Comparison of ENCODE assay signal across 8 cellular contexts in genomic region chr3:119240582-119241434, GRCh38. TPM values are rescaled to one million over a fixed set of nuclear protein-coding genes. Genes with fewer than 3 reads are reported as not detected.
DNase-seq lines count a peak whose midpoint lies in the region; ATAC-seq and TF ChIP-seq lines count a peak whose summit lies in the region.

TSS of gene B4GALT4 (minus strand) at chr3:119240878. CDS start at chr3:119230099, 10,779 bp downstream.

- H3K27ac Mint-ChIP-seq in activated naive CD8-positive, alpha-beta T cell treated with anti-CD3 and anti-CD28 coated beads for 36 hours: peak within 1 kb of the TSS; percentile 89

- peak; percentile 53 for DNase-seq in GM12864 (ENCODE audit: low read depth)
- DNase-seq in NCI-H1092 (lab: John Stamatoyannopoulos, UW): peak; percentile 83
- peak; percentile 72 for DNase-seq in SKM-1 treated with dmso at 0.1 percent for 144 hours (lab: John Stamatoyannopoulos, UW; ENCODE audit: unreplicated experiment)
- DNase-seq in activated naive CD8-positive, alpha-beta T cell treated with anti-CD3 and anti-CD28 coated beads for 36 hours: peak; percentile 81
- peak; percentile 96 for DNase-seq in Right ventricle myocardium inferior (ENCODE audit: missing footprints)
- DNase-seq in ovary: peak; percentile 87 to 91 (median 88)
- peak; percentile 91 for DNase-seq in thyroid gland

- TF ChIP-seq EP300 in ovary (IDR thresholded peaks at IDR 0.05): no peak

- H3K36me3 Mint-ChIP-seq in activated naive CD8-positive, alpha-beta T cell treated with anti-CD3 and anti-CD28 coated beads for 36 hours: peaks cover 9% of the 10 kb centered on the region

- intact Hi-C loops in Right ventricle myocardium inferior (cut with DNase I) (loop anchor here (1.0 kb wide), 1 partner anchor 96 kb away; no protein-coding TSS in a partner anchor), ovary (cut with DNase I) (no loop called here), thyroid gland (cut with DNase I) (no loop called here)

- H3K4me1 ChIP-seq in ovary (ENCODE audit: insufficient read depth) (peaks cover 3% of the 10 kb centered on the region), thyroid gland (peaks cover 13 to 20% of the 10 kb centered on the region in 2 donors)

- H3K4me1 Mint-ChIP-seq in activated naive CD8-positive, alpha-beta T cell treated with anti-CD3 and anti-CD28 coated beads for 36 hours: peaks cover 35% of the 10 kb centered on the region

- H3K27me3 ChIP-seq in ovary (no peaks in the 10 kb centered on the region), thyroid gland (no peaks in the 10 kb centered on the region)

- H3K9me3 ChIP-seq in ovary: no peaks in the 10 kb centered on the region
- no peaks in the 10 kb centered on the region for H3K9me3 ChIP-seq in thyroid gland

- H3K4me3 ChIP-seq in GM12864 (ENCODE audit: low read depth, low read length): peak within 1 kb of the TSS; percentile 79
- peak within 1 kb of the TSS; percentile 90 for H3K4me3 ChIP-seq in ovary
- peak within 1 kb of the TSS; percentile 41 to 69 (median 59) for H3K4me3 ChIP-seq in thyroid gland (replicated peaks in 1 of 3)

- TF ChIP-seq CTCF in GM12864 (IDR thresholded peaks at IDR 0.05; ENCODE audit: low read depth, low read length, missing control alignments): no peak
- peak in 1 of 3 donors; percentile 16 for TF ChIP-seq CTCF in ovary (IDR thresholded peaks at IDR 0.05)
- TF ChIP-seq CTCF in thyroid gland (IDR thresholded peaks at IDR 0.05): no peak

- H3K27ac ChIP-seq in ovary (peak within 1 kb of the TSS; percentile 77 to 85), thyroid gland (peak within 1 kb of the TSS; percentile 74 to 88 (median 85))

- ATAC-seq in HG02610 (IDR thresholded peaks at IDR 0.05; ENCODE audit: unreplicated experiment) (peak; percentile 88), Right ventricle myocardium inferior (peak; percentile 97)

- H3K36me3 ChIP-seq in ovary (no peaks in the 10 kb centered on the region), thyroid gland (no peaks in the 10 kb centered on the region)

- H3K9me3 Mint-ChIP-seq in activated naive CD8-positive, alpha-beta T cell treated with anti-CD3 and anti-CD28 coated beads for 36 hours: no peaks in the 10 kb centered on the region

- TF ChIP-seq POLR2A in ovary (IDR thresholded peaks at IDR 0.05) (peak; percentile 82), thyroid gland (IDR thresholded peaks at IDR 0.05) (peak; percentile 77 to 96)

- WGBS in ovary, 3 donors: 1 to 2% (median 2%) methylated on average over 64 to 71 of the region's 71 CpGs
- 3 to 5% methylated on average over 34 to 40 of the region's 71 CpGs for WGBS in thyroid gland, 2 donors

- H3K27me3 Mint-ChIP-seq in activated naive CD8-positive, alpha-beta T cell treated with anti-CD3 and anti-CD28 coated beads for 36 hours: no peaks in the 10 kb centered on the region

- H3K4me3 Mint-ChIP-seq in activated naive CD8-positive, alpha-beta T cell treated with anti-CD3 and anti-CD28 coated beads for 36 hours: peak within 1 kb of the TSS; percentile 82

RNA-seq across cellular contexts. Expression of gene B4GALT4, which starts in this region (rescaled TPM):
- total RNA-seq in activated naive CD8-positive, alpha-beta T cell treated with anti-CD3 and anti-CD28 coated beads for 36 hours: 10 to 100 TPM; 14.2 to 14.4 TPM
- total RNA-seq in Right ventricle myocardium inferior (12.0 TPM), ovary (10 to 100 TPM; 14.4 to 26.1 (median 23.7) TPM), thyroid gland (10 to 100 TPM; 18.8 to 23.5 (median 21.3) TPM)
- 10 to 100 TPM; 19.5 to 26.6 TPM for polyA plus RNA-seq in ovary

Comparison
In these comparisons a context has a peak if more than half of its experiments do, and no peak if none do; other contexts are left out.
1. Peak in every context shown above with its lines: DNase-seq, ATAC-seq, H3K4me3 ChIP-seq and H3K27ac ChIP-seq.